Comparison of ENCODE assay signal across 24 cellular contexts in the genomic region with DNA sequence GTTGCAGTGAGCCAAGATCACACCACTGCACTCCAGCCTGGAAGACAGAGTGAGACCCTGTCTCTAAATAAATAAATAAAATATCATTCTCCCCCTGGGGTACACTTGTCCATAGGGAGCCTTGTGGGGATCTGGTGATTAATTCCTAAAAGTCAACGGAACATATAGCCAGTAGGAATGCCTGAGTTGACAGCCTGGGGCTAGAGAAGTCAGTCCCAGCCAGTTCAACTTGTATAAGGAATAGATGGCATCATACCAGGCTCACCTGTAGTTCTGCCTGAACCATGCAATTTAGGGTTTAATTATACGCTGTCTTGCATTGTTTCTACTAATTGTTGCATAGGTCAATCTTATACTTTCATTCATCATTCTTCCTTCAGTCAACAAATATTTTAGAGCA. TPM values are rescaled to one million over a fixed set of nuclear protein-coding genes. Genes with fewer than 3 reads are reported as not detected.
"Had no signal": no experiment of that assay in that cellular context is flagged by ENCODE, and none has a peak within 500 bp of the region (broad histone marks: within the 10 kb centered on the region; RNA-seq: fewer than 3 reads in every experiment).

No MANE protein-coding gene starts in this region.

- ATAC-seq: gastroesophageal sphincter, left cardiac atrium, left ventricle myocardium superior, right cardiac atrium had no signal

- H3K9me3 Mint-ChIP-seq: activated CD4-positive, alpha-beta memory T cell treated with anti-CD3 and anti-CD28 coated beads, Interleukin-2, amount 10 ng/mL, durations not matched to agents 7 days and 5 days; activated CD4-positive, alpha-beta T cell treated with anti-CD3 and anti-CD28 coated beads, Interleukin-2, amount 10 ng/mL, durations not matched to agents 7 days and 5 days; activated T-cell treated with anti-CD3 and anti-CD28 coated beads, Interleukin-2, amount 50 U/mL, for 24 hours; dendritic cell treated with granulocyte-macrophage colony-stimulating factor and Interleukin-4, amounts not matched to agents 40 ng/mL and 50 ng/mL, for 4 days had no signal

- H3K27ac Mint-ChIP-seq: activated CD4-positive, alpha-beta memory T cell treated with anti-CD3 and anti-CD28 coated beads, Interleukin-2, amount 10 ng/mL, durations not matched to agents 7 days and 5 days; activated CD4-positive, alpha-beta T cell treated with anti-CD3 and anti-CD28 coated beads, Interleukin-2, amount 10 ng/mL, durations not matched to agents 7 days and 5 days; activated T-cell treated with anti-CD3 and anti-CD28 coated beads, Interleukin-2, amount 50 U/mL, for 24 hours; dendritic cell treated with granulocyte-macrophage colony-stimulating factor and Interleukin-4, amounts not matched to agents 40 ng/mL and 50 ng/mL, for 4 days had no signal

- H3K4me2 ChIP-seq: hepatocyte had no signal

- H3K4me1 ChIP-seq: spleen had no signal

- H3K4me3 Mint-ChIP-seq: activated CD4-positive, alpha-beta memory T cell treated with anti-CD3 and anti-CD28 coated beads, Interleukin-2, amount 10 ng/mL, durations not matched to agents 7 days and 5 days; activated CD4-positive, alpha-beta T cell treated with anti-CD3 and anti-CD28 coated beads, Interleukin-2, amount 10 ng/mL, durations not matched to agents 7 days and 5 days; activated T-cell treated with anti-CD3 and anti-CD28 coated beads, Interleukin-2, amount 50 U/mL, for 24 hours; dendritic cell treated with granulocyte-macrophage colony-stimulating factor and Interleukin-4, amounts not matched to agents 40 ng/mL and 50 ng/mL, for 4 days had no signal

- H3K4me1 Mint-ChIP-seq: activated CD4-positive, alpha-beta memory T cell treated with anti-CD3 and anti-CD28 coated beads, Interleukin-2, amount 10 ng/mL, durations not matched to agents 7 days and 5 days; activated CD4-positive, alpha-beta T cell treated with anti-CD3 and anti-CD28 coated beads, Interleukin-2, amount 10 ng/mL, durations not matched to agents 7 days and 5 days had no signal

- DNase-seq: activated CD4-positive, alpha-beta memory T cell treated with anti-CD3 and anti-CD28 coated beads, Interleukin-2, amount 10 ng/mL, durations not matched to agents 7 days and 5 days; activated CD4-positive, alpha-beta T cell treated with anti-CD3 and anti-CD28 coated beads for 1 hour; activated CD4-positive, alpha-beta T cell treated with anti-CD3 and anti-CD28 coated beads, Interleukin-2, amount 10 ng/mL, durations not matched to agents 7 days and 5 days; activated CD8-positive, alpha-beta memory T cell treated with anti-CD3 and anti-CD28 coated beads, Interleukin-2, amount 50 U/mL, for 48 hours; activated gamma-delta T cell treated with Interleukin-2 at 50 U/mL for 16 hours; activated naive CD4-positive, alpha-beta T cell treated with anti-CD3 and anti-CD28 coated beads, Interleukin-2, amount 50 U/mL, for 16 hours; activated T-cell treated with anti-CD3 and anti-CD28 coated beads, Interleukin-2, amount 50 U/mL, for 24 hours; amniotic stem cell; brain microvascular endothelial cell; caudate nucleus; effector CD4-positive, alpha-beta T cell; left cardiac atrium; left ventricle myocardium superior; posterior cingulate gyrus; right cardiac atrium; spleen; stimulated activated naive CD4-positive, alpha-beta T cell had no signal

- H3K27ac ChIP-seq: brain microvascular endothelial cell, epithelial cell of prostate, gastroesophageal sphincter, hepatocyte, spleen, suprapubic skin, tibial nerve had no signal

- H3K36me3 ChIP-seq: brain microvascular endothelial cell, gastroesophageal sphincter, spleen, suprapubic skin, tibial nerve had no signal

- H2AFZ ChIP-seq: hepatocyte had no signal

- H3K9me3 ChIP-seq: gastroesophageal sphincter, spleen, suprapubic skin, tibial nerve had no signal

- H3K27me3 ChIP-seq: brain microvascular endothelial cell, gastroesophageal sphincter, suprapubic skin, tibial nerve had no signal

- H3K4me3 ChIP-seq: gastroesophageal sphincter, hepatocyte, spleen, suprapubic skin, tibial nerve had no signal

RNA-seq across cellular contexts. Expression of gene BOC, which starts 5.9 kb away (rescaled TPM):
- total RNA-seq: activated CD4-positive, alpha-beta memory T cell treated with anti-CD3 and anti-CD28 coated beads, Interleukin-2, amount 10 ng/mL, durations not matched to agents 7 days and 5 days; activated CD4-positive, alpha-beta T cell treated with anti-CD3 and anti-CD28 coated beads, Interleukin-2, amount 10 ng/mL, durations not matched to agents 7 days and 5 days; lung microvascular endothelial cell had no signal
